15 cellular contexts compared by ENCODE assay signal in genomic region chr7:5777932-5778331, GRCh38.
A peak's percentile ranks its signal among the peaks of the same experiment; 100 is the strongest.
DNase-seq lines count a peak whose midpoint lies in the region; ATAC-seq lines count a peak whose summit lies in the region.
"Had no signal": no experiment of that assay in that cellular context is flagged by ENCODE, and none has a peak within 500 bp of the region (broad histone marks: within the 10 kb centered on the region; RNA-seq: fewer than 3 reads in every experiment).

No MANE protein-coding gene starts in this region.

- H3K9me3 Mint-ChIP-seq in stimulated activated naive CD8-positive, alpha-beta T cell treated with anti-CD3 and anti-CD28 coated beads, Interleukin-15, Interleukin-2, amounts not matched to agents 100 ng/mL and 50 ng/mL, for 24 hours, result no peaks in the 10 kb centered on the region
- H3K9me3 Mint-ChIP-seq in T-helper 2 cell treated with Interferon-gamma antibody and Interleukin-4, amounts not matched to agents 5 μg/mL and 100 μg/mL, for 36 hours, result no peaks in the 10 kb centered on the region
- H3K9me3 Mint-ChIP-seq in memory B cell, result no peaks in the 10 kb centered on the region

- DNase-seq in stimulated activated naive CD8-positive, alpha-beta T cell treated with anti-CD3 and anti-CD28 coated beads, Interleukin-15, Interleukin-2, amounts not matched to agents 100 U/mL and 50 U/mL, for 24 hours, result no peak
- no peak for DNase-seq in T-helper 2 cell treated with Interferon-gamma antibody and Interleukin-4, amounts not matched to agents 5 μg/mL and 100 μg/mL, for 36 hours (ENCODE audit: low spot score)
- DNase-seq in memory B cell (ENCODE audit: low spot score in 2 of 2) (no peak), NCI-H2196 treated with DMSO at 0.1 percent for 48 hours (lab: John Stamatoyannopoulos, UW; ENCODE audit: unreplicated experiment) (no peak), NCI-H187 treated with DMSO at 0.1 percent for 48 hours (lab: John Stamatoyannopoulos, UW) (no peak)
- DNase-seq: dorsolateral prefrontal cortex; GF-D8; NCI-H2171 treated with DMSO at 0.1 percent for 48 hours; NCI-H748 treated with DMSO at 0.1 percent for 48 hours; pancreas; PC-3; stimulated activated CD4-positive, alpha-beta T cell treated with anti-CD3 and anti-CD28 coated beads, Interleukin-2, amount 100 ng/mL, for 48 hours; T1000 had no signal

- ATAC-seq in stimulated activated naive CD8-positive, alpha-beta T cell treated with anti-CD3 and anti-CD28 coated beads, Interleukin-15, Interleukin-2, amounts not matched to agents 100 U/mL and 50 U/mL, for 24 hours, result no peak
- no peak for ATAC-seq in memory B cell (ENCODE audit: low read depth)
- no peak for ATAC-seq in HG02981 (IDR thresholded peaks at IDR 0.05; ENCODE audit: unreplicated experiment)
- ATAC-seq: pancreas, PC-3 had no signal

- peak overlapping the region; percentile 80 for H3K27ac Mint-ChIP-seq in stimulated activated naive CD8-positive, alpha-beta T cell treated with anti-CD3 and anti-CD28 coated beads, Interleukin-15, Interleukin-2, amounts not matched to agents 100 ng/mL and 50 ng/mL, for 24 hours
- H3K27ac Mint-ChIP-seq in T-helper 2 cell treated with Interferon-gamma antibody and Interleukin-4, amounts not matched to agents 5 μg/mL and 100 μg/mL, for 36 hours, result peak overlapping the region; percentile 78
- peak overlapping the region; percentile 1 for H3K27ac Mint-ChIP-seq in memory B cell

- peak overlapping the region; percentile 77 for H3K4me3 Mint-ChIP-seq in stimulated activated naive CD8-positive, alpha-beta T cell treated with anti-CD3 and anti-CD28 coated beads, Interleukin-15, Interleukin-2, amounts not matched to agents 100 ng/mL and 50 ng/mL, for 24 hours
- H3K4me3 Mint-ChIP-seq in T-helper 2 cell treated with Interferon-gamma antibody and Interleukin-4, amounts not matched to agents 5 μg/mL and 100 μg/mL, for 36 hours, result peak overlapping the region; percentile 0
- H3K4me3 Mint-ChIP-seq in memory B cell, result no peak overlapping the region

- H3K36me3 Mint-ChIP-seq in stimulated activated naive CD8-positive, alpha-beta T cell treated with anti-CD3 and anti-CD28 coated beads, Interleukin-15, Interleukin-2, amounts not matched to agents 100 ng/mL and 50 ng/mL, for 24 hours (ENCODE audit: low read depth), result peaks cover 41% of the 10 kb centered on the region
- H3K36me3 Mint-ChIP-seq in T-helper 2 cell treated with Interferon-gamma antibody and Interleukin-4, amounts not matched to agents 5 μg/mL and 100 μg/mL, for 36 hours (ENCODE audit: low read depth), result peaks cover 29% of the 10 kb centered on the region
- H3K36me3 Mint-ChIP-seq in memory B cell, result peaks cover 9% of the 10 kb centered on the region

- H3K4me1 Mint-ChIP-seq in stimulated activated naive CD8-positive, alpha-beta T cell treated with anti-CD3 and anti-CD28 coated beads, Interleukin-15, Interleukin-2, amounts not matched to agents 100 ng/mL and 50 ng/mL, for 24 hours (ENCODE audit: low read depth), result peaks cover 75% of the 10 kb centered on the region
- peaks cover 50% of the 10 kb centered on the region for H3K4me1 Mint-ChIP-seq in T-helper 2 cell treated with Interferon-gamma antibody and Interleukin-4, amounts not matched to agents 5 μg/mL and 100 μg/mL, for 36 hours (ENCODE audit: low read depth)
- peaks cover 24% of the 10 kb centered on the region for H3K4me1 Mint-ChIP-seq in memory B cell

- H3K27me3 Mint-ChIP-seq in stimulated activated naive CD8-positive, alpha-beta T cell treated with anti-CD3 and anti-CD28 coated beads, Interleukin-15, Interleukin-2, amounts not matched to agents 100 ng/mL and 50 ng/mL, for 24 hours, result no peaks in the 10 kb centered on the region
- H3K27me3 Mint-ChIP-seq in T-helper 2 cell treated with Interferon-gamma antibody and Interleukin-4, amounts not matched to agents 5 μg/mL and 100 μg/mL, for 36 hours (ENCODE audit: low read depth), result no peaks in the 10 kb centered on the region
- no peaks in the 10 kb centered on the region for H3K27me3 Mint-ChIP-seq in memory B cell

Comparison
In these comparisons a context has a peak if more than half of its experiments do, and no peak if none do; other contexts are left out.
1. H3K27ac Mint-ChIP-seq: peak in every context shown above with its lines; median percentile 80 in stimulated activated naive CD8-positive, alpha-beta T cell treated with anti-CD3 and anti-CD28 coated beads, Interleukin-15, Interleukin-2, amounts not matched to agents 100 ng/mL and 50 ng/mL, for 24 hours; 78 in T-helper 2 cell treated with Interferon-gamma antibody and Interleukin-4, amounts not matched to agents 5 μg/mL and 100 μg/mL, for 36 hours; 1 in memory B cell.